In the genomic region with DNA sequence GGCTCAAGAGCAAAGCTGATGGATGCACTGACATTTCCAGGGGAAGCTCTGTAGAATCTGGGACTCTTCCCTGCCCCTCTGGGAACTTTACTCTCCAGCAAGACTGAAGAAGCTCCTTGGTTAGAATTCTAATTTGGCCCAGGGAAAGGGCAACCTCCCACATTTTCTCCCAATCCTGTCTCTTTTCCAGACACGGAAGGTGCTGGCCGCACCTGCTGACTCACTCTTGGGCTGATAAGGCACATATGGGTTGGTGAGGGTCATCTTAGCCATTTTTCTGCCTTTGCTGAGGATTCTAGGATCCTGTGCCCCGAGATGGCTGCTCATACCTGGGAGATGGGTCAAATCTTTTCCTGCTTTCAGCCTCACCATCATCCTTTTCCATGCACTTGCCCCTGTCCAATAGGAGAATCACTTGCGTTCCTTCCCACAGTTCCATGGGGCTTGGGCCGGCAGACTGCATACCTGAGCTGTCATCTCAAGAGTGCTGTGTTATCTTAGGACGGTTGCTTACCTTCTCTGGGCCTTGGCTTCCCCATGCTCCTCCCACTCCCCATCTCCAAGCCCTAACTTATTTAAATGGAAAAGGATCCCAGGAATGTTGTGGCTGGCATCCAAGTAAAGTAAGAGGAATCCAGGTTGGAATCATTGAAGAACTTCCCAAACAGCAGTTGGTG, we compare ENCODE assay signal across 1 cellular context.
TF ChIP-seq lines count a peak whose summit lies in the region.

No MANE protein-coding gene starts in this region.

TF ChIP-seq in HepG2, 621 proteins besides CTCF, POLR2A, EP300 and RAD21 (continued from another document):
- TF ChIP-seq, protein P1, sequence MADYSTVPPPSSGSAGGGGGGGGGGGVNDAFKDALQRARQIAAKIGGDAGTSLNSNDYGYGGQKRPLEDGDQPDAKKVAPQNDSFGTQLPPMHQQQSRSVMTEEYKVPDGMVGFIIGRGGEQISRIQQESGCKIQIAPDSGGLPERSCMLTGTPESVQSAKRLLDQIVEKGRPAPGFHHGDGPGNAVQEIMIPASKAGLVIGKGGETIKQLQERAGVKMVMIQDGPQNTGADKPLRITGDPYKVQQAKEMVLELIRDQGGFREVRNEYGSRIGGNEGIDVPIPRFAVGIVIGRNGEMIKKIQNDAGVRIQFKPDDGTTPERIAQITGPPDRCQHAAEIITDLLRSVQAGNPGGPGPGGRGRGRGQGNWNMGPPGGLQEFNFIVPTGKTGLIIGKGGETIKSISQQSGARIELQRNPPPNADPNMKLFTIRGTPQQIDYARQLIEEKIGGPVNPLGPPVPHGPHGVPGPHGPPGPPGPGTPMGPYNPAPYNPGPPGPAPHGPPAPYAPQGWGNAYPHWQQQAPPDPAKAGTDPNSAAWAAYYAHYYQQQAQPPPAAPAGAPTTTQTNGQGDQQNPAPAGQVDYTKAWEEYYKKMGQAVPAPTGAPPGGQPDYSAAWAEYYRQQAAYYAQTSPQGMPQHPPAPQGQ (CRISPR knock-in tag; IDR thresholded peaks at IDR 0.05; ENCODE audit: borderline replicate concordance), result no peak
- TF ChIP-seq, protein P2, sequence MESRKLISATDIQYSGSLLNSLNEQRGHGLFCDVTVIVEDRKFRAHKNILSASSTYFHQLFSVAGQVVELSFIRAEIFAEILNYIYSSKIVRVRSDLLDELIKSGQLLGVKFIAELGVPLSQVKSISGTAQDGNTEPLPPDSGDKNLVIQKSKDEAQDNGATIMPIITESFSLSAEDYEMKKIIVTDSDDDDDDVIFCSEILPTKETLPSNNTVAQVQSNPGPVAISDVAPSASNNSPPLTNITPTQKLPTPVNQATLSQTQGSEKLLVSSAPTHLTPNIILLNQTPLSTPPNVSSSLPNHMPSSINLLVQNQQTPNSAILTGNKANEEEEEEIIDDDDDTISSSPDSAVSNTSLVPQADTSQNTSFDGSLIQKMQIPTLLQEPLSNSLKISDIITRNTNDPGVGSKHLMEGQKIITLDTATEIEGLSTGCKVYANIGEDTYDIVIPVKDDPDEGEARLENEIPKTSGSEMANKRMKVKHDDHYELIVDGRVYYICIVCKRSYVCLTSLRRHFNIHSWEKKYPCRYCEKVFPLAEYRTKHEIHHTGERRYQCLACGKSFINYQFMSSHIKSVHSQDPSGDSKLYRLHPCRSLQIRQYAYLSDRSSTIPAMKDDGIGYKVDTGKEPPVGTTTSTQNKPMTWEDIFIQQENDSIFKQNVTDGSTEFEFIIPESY (CRISPR knock-in tag; IDR thresholded peaks at IDR 0.05), result no peak
- TF ChIP-seq ZNF878 (CRISPR knock-in tag; IDR thresholded peaks at IDR 0.05), result no peak
